Comparison of ENCODE assay signal across 12 cellular contexts in genomic region chr12:111440631-111441030, GRCh38. TPM values are rescaled to one million over a fixed set of nuclear protein-coding genes. Genes with fewer than 3 reads are reported as not detected.
DNase-seq lines count a peak whose midpoint lies in the region; ATAC-seq and TF ChIP-seq lines count a peak whose summit lies in the region.
"Had no signal": no experiment of that assay in that cellular context is flagged by ENCODE, and none has a peak within 500 bp of the region (broad histone marks: within the 10 kb centered on the region; RNA-seq: fewer than 3 reads in every experiment).

No MANE protein-coding gene starts in this region.

- TF ChIP-seq EP300 in sigmoid colon (IDR thresholded peaks at IDR 0.05): no peak

- H3K36me3 Mint-ChIP-seq in CD8-positive, alpha-beta T cell: peaks cover 15% of the 10 kb centered on the region
- H3K36me3 Mint-ChIP-seq in effector memory CD8-positive, alpha-beta T cell (ENCODE audit: insufficient read depth): peaks cover 62% of the 10 kb centered on the region

- no peak overlapping the region for H3K27ac ChIP-seq in CD8-positive, alpha-beta T cell (ENCODE audit: low read depth, low read length)
- H3K27ac ChIP-seq in PC-9 (no peak overlapping the region), sigmoid colon (peak overlapping the region in 3 of 4 donors; percentile 36 to 46 (median 41))
- H3K27ac ChIP-seq: prostate gland had no signal

- H3K4me3 ChIP-seq in CD8-positive, alpha-beta T cell (ENCODE audit: low read depth, low read length): no peak overlapping the region
- H3K4me3 ChIP-seq in PC-9 (no peak overlapping the region), sigmoid colon (no peak overlapping the region)
- H3K4me3 ChIP-seq: prostate gland had no signal

- intact Hi-C loops in CD8-positive, alpha-beta T cell (cut with DNase I, micrococcal nuclease): no loop called here
- intact Hi-C loops in PC-9 (cut with micrococcal nuclease; ENCODE audit: unreplicated experiment): no loop called here
- intact Hi-C loops in sigmoid colon (cut with DNase I): no loop called here

- DNase-seq in CD8-positive, alpha-beta T cell: no peak
- no peak for DNase-seq in PC-9
- DNase-seq in effector memory CD8-positive, alpha-beta T cell: no peak
- DNase-seq in sigmoid colon: peak; percentile 50
- DNase-seq in mucosa of gallbladder (ENCODE audit: low spot score): no peak
- DNase-seq: activated CD4-positive, alpha-beta T cell treated with anti-CD3 and anti-CD28 coated beads, Interleukin-2, amount 50 U/mL, for 48 hours; stimulated activated CD4-positive, alpha-beta T cell treated with anti-CD3 and anti-CD28 coated beads, Interleukin-4, amount 100 ng/mL, for 1 hour had no signal

- no peak overlapping the region for H2AFZ ChIP-seq in PC-9

- POLR2A ChIA-PET in CD8-positive, alpha-beta T cell (lab: Charles Lee): no interaction called here
- POLR2A ChIA-PET in PC-9 (lab: Charles Lee; ENCODE audit: unreplicated experiment): no interaction called here

- TSS peak; percentile 5 for BruUV-seq in PC-9 (replicated peaks; lab: Mats Ljungman, UMichigan)

- peaks cover 52% of the 10 kb centered on the region; the same call in 1 of the 2 replicates for H3F3A ChIP-seq in PC-9 (ENCODE audit: insufficient read depth, low read depth)

- H3K9me3 ChIP-seq in CD8-positive, alpha-beta T cell (ENCODE audit: low read length): no peaks in the 10 kb centered on the region
- H3K9me3 ChIP-seq in PC-9 (ENCODE audit: insufficient read depth, low read depth) (no peaks in the 10 kb centered on the region), sigmoid colon (no peaks in the 10 kb centered on the region)
- H3K9me3 ChIP-seq: prostate gland had no signal

- H3K4me2 ChIP-seq in PC-9: no peak overlapping the region

- CTCF ChIA-PET in CD8-positive, alpha-beta T cell (lab: Charles Lee): interaction anchor here (7.3 to 28.0 kb wide), 2 partner anchors 10 to 38 kb away, joined by 77 to 1191 read pairs; partner anchors contain the start of gene SH2B3
- CTCF ChIA-PET in PC-9 (lab: Charles Lee): no interaction called here

- 0 out of 2 replicates have a peak, but pooled peaks cover 4% of the 10 kb centered on the region for H3K79me2 ChIP-seq in PC-9 (ENCODE audit: low read depth)

- no peaks in the 10 kb centered on the region for H3K9me2 ChIP-seq in PC-9 (ENCODE audit: insufficient read depth)

- H3K27me3 ChIP-seq in CD8-positive, alpha-beta T cell (ENCODE audit: insufficient read depth, low read length): no peaks in the 10 kb centered on the region
- H3K27me3 ChIP-seq in PC-9 (ENCODE audit: insufficient read depth, low read depth) (no peaks in the 10 kb centered on the region), sigmoid colon (no peaks in the 10 kb centered on the region)

- H3K27me3 Mint-ChIP-seq in CD8-positive, alpha-beta T cell (ENCODE audit: low read depth): no peaks in the 10 kb centered on the region
- H3K27me3 Mint-ChIP-seq in effector memory CD8-positive, alpha-beta T cell: no peaks in the 10 kb centered on the region
- H3K27me3 Mint-ChIP-seq: stimulated activated naive CD8-positive, alpha-beta T cell treated with anti-CD3 and anti-CD28 coated beads, Interleukin-15, Interleukin-2, amounts not matched to agents 100 ng/mL and 50 ng/mL, for 24 hours had no signal

- WGBS in sigmoid colon, 2 donors: 91 to 96% methylated on average over 3 of the region's 3 CpGs

- H3K4me1 ChIP-seq in CD8-positive, alpha-beta T cell (ENCODE audit: insufficient read depth, low read length): peaks cover 83% of the 10 kb centered on the region
- H3K4me1 ChIP-seq in PC-9 (replicated peaks; ENCODE audit: insufficient read depth): peaks cover 14% of the 10 kb centered on the region
- peaks cover 0 to 52% (median 33%) of the 10 kb centered on the region in 4 donors for H3K4me1 ChIP-seq in sigmoid colon
- H3K4me1 ChIP-seq: prostate gland had no signal

- no peak for TF ChIP-seq CTCF in CD8-positive, alpha-beta T cell (IDR thresholded peaks at IDR 0.05)
- TF ChIP-seq CTCF in PC-9 (conservative IDR thresholded peaks at IDR 0.05) (no peak), sigmoid colon (IDR thresholded peaks at IDR 0.05) (no peak)

- H3K36me3 ChIP-seq in CD8-positive, alpha-beta T cell (ENCODE audit: insufficient read depth, low read length): no peaks in the 10 kb centered on the region
- no peaks in the 10 kb centered on the region; the same call in 1 of the 2 replicates for H3K36me3 ChIP-seq in PC-9 (ENCODE audit: low read depth)
- H3K36me3 ChIP-seq in sigmoid colon: peaks cover 0 to 26% (median 8%) of the 10 kb centered on the region in 4 donors
- H3K36me3 ChIP-seq: prostate gland had no signal

- no peak overlapping the region for H3K4me3 Mint-ChIP-seq in CD8-positive, alpha-beta T cell
- peak overlapping the region; percentile 40 to 49 for H3K4me3 Mint-ChIP-seq in effector memory CD8-positive, alpha-beta T cell
- H3K4me3 Mint-ChIP-seq: stimulated activated naive CD8-positive, alpha-beta T cell treated with anti-CD3 and anti-CD28 coated beads, Interleukin-15, Interleukin-2, amounts not matched to agents 100 ng/mL and 50 ng/mL, for 24 hours; T-helper 1 cell treated with Interleukin-12 subunit alpha and Interleukin-12 subunit beta and Interleukin-4 antibody, amounts not matched to agents 30 μg/mL and 1 μg/mL, for 36 hours had no signal

- TF ChIP-seq POLR2A in sigmoid colon (IDR thresholded peaks at IDR 0.05): no peak

- ATAC-seq in CD8-positive, alpha-beta T cell: no peak
- no peak for ATAC-seq in effector memory CD8-positive, alpha-beta T cell (replicated peaks)
- ATAC-seq in GM21528 (IDR thresholded peaks at IDR 0.05; ENCODE audit: low FRiP score, unreplicated experiment) (no peak), GM18909 (IDR thresholded peaks at IDR 0.05; ENCODE audit: poor library complexity, unreplicated experiment) (no peak)

- H3K27ac Mint-ChIP-seq in CD8-positive, alpha-beta T cell: peak overlapping the region; percentile 49
- peak overlapping the region; percentile 96 to 100 for H3K27ac Mint-ChIP-seq in effector memory CD8-positive, alpha-beta T cell
- H3K27ac Mint-ChIP-seq: stimulated activated naive CD8-positive, alpha-beta T cell treated with anti-CD3 and anti-CD28 coated beads, Interleukin-15, Interleukin-2, amounts not matched to agents 100 ng/mL and 50 ng/mL, for 24 hours had no signal

- no peaks in the 10 kb centered on the region for H3K9me3 Mint-ChIP-seq in CD8-positive, alpha-beta T cell
- H3K9me3 Mint-ChIP-seq in effector memory CD8-positive, alpha-beta T cell: no peaks in the 10 kb centered on the region
- H3K9me3 Mint-ChIP-seq: stimulated activated naive CD8-positive, alpha-beta T cell treated with anti-CD3 and anti-CD28 coated beads, Interleukin-15, Interleukin-2, amounts not matched to agents 100 ng/mL and 50 ng/mL, for 24 hours; T-helper 1 cell treated with Interleukin-12 subunit alpha and Interleukin-12 subunit beta and Interleukin-4 antibody, amounts not matched to agents 30 μg/mL and 1 μg/mL, for 36 hours had no signal

- H3K4me1 Mint-ChIP-seq in CD8-positive, alpha-beta T cell (ENCODE audit: low read depth): peaks cover 90% of the 10 kb centered on the region
- H3K4me1 Mint-ChIP-seq in effector memory CD8-positive, alpha-beta T cell (ENCODE audit: low read depth in 2 of 2): peaks cover 82 to 84% of the 10 kb centered on the region in 2 donors

- H4K20me1 ChIP-seq in PC-9 (ENCODE audit: insufficient read depth): peaks cover 18% of the 10 kb centered on the region

RNA-seq across cellular contexts. Expression of gene SH2B3, which starts 34.9 kb away (rescaled TPM):
- 10 to 100 TPM; 48.7 to 48.8 TPM for total RNA-seq in CD8-positive, alpha-beta T cell
- total RNA-seq in PC-9 (2021) (4.8 and 6.5 TPM in 2 replicates), sigmoid colon (10 to 100 TPM; 13.2 to 32.5 (median 14.9) TPM), mucosa of gallbladder (21.8 TPM)
- polyA plus RNA-seq in sigmoid colon: 10 to 100 TPM; 10.4 to 14.1 (median 12.0) TPM

Comparison
In these comparisons a context has a peak if more than half of its experiments do, and no peak if none do; other contexts are left out.
1. H3K27ac ChIP-seq: peak in sigmoid colon (3 of 4); none in CD8-positive, alpha-beta T cell (single experiment) and PC-9 (single experiment).